ENCODE assay signal across 11 cellular contexts in the genomic region with DNA sequence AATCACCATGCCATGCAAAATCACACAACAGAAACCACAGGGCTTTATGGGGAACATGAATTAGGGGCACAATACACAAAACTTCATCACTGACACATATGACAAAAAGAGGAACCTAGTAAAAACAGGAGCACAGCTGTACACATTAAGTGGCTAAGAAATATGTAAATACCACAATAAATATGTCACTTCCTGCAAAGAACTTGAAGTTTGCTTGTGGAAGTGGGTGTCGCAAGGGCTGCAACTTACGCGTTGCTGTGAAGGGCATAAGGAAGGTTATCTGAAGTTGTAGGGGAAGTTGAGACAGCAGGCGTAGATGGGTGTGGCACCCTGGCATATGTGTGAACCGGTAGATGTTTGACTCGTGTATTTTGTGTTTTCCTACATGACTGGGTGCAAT. TPM values are rescaled to one million over a fixed set of nuclear protein-coding genes. Genes with fewer than 3 reads are reported as not detected.
A peak's percentile ranks its signal among the peaks of the same experiment; 100 is the strongest.
DNase-seq lines count a peak whose midpoint lies in the region; ATAC-seq and TF ChIP-seq lines count a peak whose summit lies in the region.
"Had no signal": no experiment of that assay in that cellular context is flagged by ENCODE, and none has a peak within 500 bp of the region (broad histone marks: within the 10 kb centered on the region; RNA-seq: fewer than 3 reads in every experiment).

No MANE protein-coding gene starts in this region.

- peak overlapping the region; percentile 26 to 74 (median 58); a peak in 20 of 22 replicates for H3K4me2 ChIP-seq in BLaER1 treated with 17β-estradiol and CSF1 and Interleukin-3, amounts not matched to agents 10 nM and 100 nM

- TF ChIP-seq CTCF in fibroblast of pulmonary artery (IDR thresholded peaks at IDR 0.05; ENCODE audit: low read length, missing control alignments) (no peak), osteocyte (IDR thresholded peaks at IDR 0.05) (no peak)

- no peak overlapping the region for H3K27ac Mint-ChIP-seq in osteocyte (ENCODE audit: unreplicated experiment)
- H3K27ac Mint-ChIP-seq: activated CD8-positive, alpha-beta memory T cell treated with anti-CD3 and anti-CD28 coated beads, Interleukin-2, amount 10 ng/mL, durations not matched to agents 7 days and 5 days had no signal

- 0 out of 20 replicates have a peak overlapping the region, but pooled peaks of 1 of the 10 experiments have one; percentile 46 for H3K4me3 ChIP-seq in BLaER1 treated with 17β-estradiol and CSF1 and Interleukin-3, amounts not matched to agents 10 nM and 100 nM
- H3K4me3 ChIP-seq in fibroblast of pulmonary artery (replicated peaks; ENCODE audit: low read depth, low read length), result no peak overlapping the region

- H3K4me3 Mint-ChIP-seq in osteocyte (ENCODE audit: unreplicated experiment), result no peak overlapping the region
- H3K4me3 Mint-ChIP-seq: activated CD8-positive, alpha-beta memory T cell treated with anti-CD3 and anti-CD28 coated beads, Interleukin-2, amount 10 ng/mL, durations not matched to agents 7 days and 5 days; CD4-positive, alpha-beta memory T cell had no signal

- H3K27ac ChIP-seq in BLaER1 treated with 17β-estradiol and CSF1 and Interleukin-3, amounts not matched to agents 10 nM and 100 nM, result peak overlapping the region; percentile 71 to 82 (median 78); a peak in 21 of 22 replicates

- no peaks in the 10 kb centered on the region for H3K27me3 Mint-ChIP-seq in osteocyte (ENCODE audit: unreplicated experiment)

- H4K20me1 ChIP-seq in BLaER1 treated with 17β-estradiol and CSF1 and Interleukin-3, amounts not matched to agents 10 nM and 100 nM, result no peaks in the 10 kb centered on the region

- peaks cover 17 to 39% (median 32%) of the 10 kb centered on the region in 10 experiments; a peak in 19 of 20 replicates for H3K4me1 ChIP-seq in BLaER1 treated with 17β-estradiol and CSF1 and Interleukin-3, amounts not matched to agents 10 nM and 100 nM

- peak overlapping the region in 9 of 11 experiments; percentile 19 to 57 (median 47); a peak in 11 of 22 replicates for H3K9ac ChIP-seq in BLaER1 treated with 17β-estradiol and CSF1 and Interleukin-3, amounts not matched to agents 10 nM and 100 nM

- no peaks in the 10 kb centered on the region for H3K4me1 Mint-ChIP-seq in osteocyte (ENCODE audit: unreplicated experiment)

- peaks cover 0 to 35% (median 12%) of the 10 kb centered on the region in 11 experiments; a peak in 16 of 22 replicates for H3K9me3 ChIP-seq in BLaER1 treated with 17β-estradiol and CSF1 and Interleukin-3, amounts not matched to agents 10 nM and 100 nM (replicated peaks in 1 of 11)

- no peaks in the 10 kb centered on the region for H3K36me3 Mint-ChIP-seq in osteocyte (ENCODE audit: unreplicated experiment)
- H3K36me3 Mint-ChIP-seq: activated CD8-positive, alpha-beta memory T cell treated with anti-CD3 and anti-CD28 coated beads, Interleukin-2, amount 10 ng/mL, durations not matched to agents 7 days and 5 days; CD4-positive, alpha-beta memory T cell had no signal

- H3K36me3 ChIP-seq in BLaER1 treated with 17β-estradiol and CSF1 and Interleukin-3, amounts not matched to agents 10 nM and 100 nM, result no peaks in the 10 kb centered on the region

- DNase-seq in LHCN-M2 (ENCODE audit: low read depth) (peak; percentile 8), fibroblast of pulmonary artery (ENCODE audit: low read depth) (peak; percentile 84), osteocyte (ENCODE audit: extremely low spot score, unreplicated experiment) (no peak), activated T-cell treated with anti-CD3 and anti-CD28 coated beads for 4 hours (no peak), islet precursor cell (no peak), amygdala (lab: John Stamatoyannopoulos, UW) (no peak)
- DNase-seq: activated CD8-positive, alpha-beta memory T cell treated with anti-CD3 and anti-CD28 coated beads, Interleukin-2, amount 10 ng/mL, durations not matched to agents 7 days and 5 days; head of caudate nucleus had no signal

- peaks cover 8% of the 10 kb centered on the region for H3K9me3 Mint-ChIP-seq in osteocyte (ENCODE audit: unreplicated experiment)

- peaks cover 14 to 70% (median 39%) of the 10 kb centered on the region in 11 experiments; a peak in 18 of 22 replicates for H3K27me3 ChIP-seq in BLaER1 treated with 17β-estradiol and CSF1 and Interleukin-3, amounts not matched to agents 10 nM and 100 nM

- ATAC-seq in GM19463 (IDR thresholded peaks at IDR 0.05; ENCODE audit: unreplicated experiment), result peak; percentile 84
- ATAC-seq: activated CD8-positive, alpha-beta memory T cell treated with anti-CD3 and anti-CD28 coated beads, Interleukin-2, amount 10 ng/mL, durations not matched to agents 7 days and 5 days had no signal

RNA-seq across cellular contexts. Expression of a gene that starts 42.4 kb away (rescaled TPM):
- 2.4 and 3.6 TPM in 2 replicates for total RNA-seq in LHCN-M2 (2014; rRNA removed)
- 1.5 TPM for polyA plus RNA-seq in LHCN-M2 (2012)
- 2.3 and 3.7 TPM in 2 replicates for total RNA-seq in osteocyte
- polyA plus RNA-seq: CD4-positive, alpha-beta memory T cell had no signal

Comparison
In these comparisons a context has a peak if more than half of its experiments do, and no peak if none do; other contexts are left out.
1. DNase-seq: peak in LHCN-M2 (single experiment) and fibroblast of pulmonary artery (single experiment); none in osteocyte (single experiment), activated T-cell treated with anti-CD3 and anti-CD28 coated beads for 4 hours (single experiment), islet precursor cell (single experiment) and amygdala (0 of 56).